Comparison of ENCODE assay signal across 1 cellular context in the genomic region with DNA sequence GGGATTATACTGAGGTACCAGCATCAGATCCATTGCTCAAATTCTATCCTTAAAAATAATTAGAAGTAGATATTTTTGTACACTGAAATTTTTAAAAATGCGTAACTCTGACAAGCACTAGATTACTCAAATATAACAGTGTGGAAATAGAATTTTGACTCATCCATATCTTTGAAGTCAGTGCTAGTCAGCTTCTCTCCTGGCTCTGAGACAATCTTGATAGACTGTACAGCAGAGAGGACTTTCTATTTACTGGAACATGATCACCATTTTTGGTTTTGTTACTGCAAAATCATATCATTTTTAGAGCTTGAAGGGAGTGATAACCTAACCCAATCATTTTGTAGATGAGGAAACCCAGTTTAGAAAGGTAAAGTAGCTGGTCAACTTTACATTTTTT.
TF ChIP-seq lines count a peak whose summit lies in the region.

No MANE protein-coding gene starts in this region.

TF ChIP-seq in SK-N-SH, 30 proteins besides CTCF, POLR2A, EP300 and RAD21 (continued from another document):
- TF ChIP-seq, protein P1, sequence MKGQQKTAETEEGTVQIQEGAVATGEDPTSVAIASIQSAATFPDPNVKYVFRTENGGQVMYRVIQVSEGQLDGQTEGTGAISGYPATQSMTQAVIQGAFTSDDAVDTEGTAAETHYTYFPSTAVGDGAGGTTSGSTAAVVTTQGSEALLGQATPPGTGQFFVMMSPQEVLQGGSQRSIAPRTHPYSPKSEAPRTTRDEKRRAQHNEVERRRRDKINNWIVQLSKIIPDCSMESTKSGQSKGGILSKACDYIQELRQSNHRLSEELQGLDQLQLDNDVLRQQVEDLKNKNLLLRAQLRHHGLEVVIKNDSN (IDR thresholded peaks at IDR 0.05; ENCODE audit: borderline replicate concordance, low read depth), result no peak
- TF ChIP-seq EZH2phosphoT487 (IDR thresholded peaks at IDR 0.05; ENCODE audit: borderline replicate concordance, low read depth), result no peak
- TF ChIP-seq FOXM1 (IDR thresholded peaks at IDR 0.05; ENCODE audit: low read depth), result no peak
- no peak for TF ChIP-seq RCOR1 (IDR thresholded peaks at IDR 0.05; ENCODE audit: low read length)
- TF ChIP-seq, protein P2, sequence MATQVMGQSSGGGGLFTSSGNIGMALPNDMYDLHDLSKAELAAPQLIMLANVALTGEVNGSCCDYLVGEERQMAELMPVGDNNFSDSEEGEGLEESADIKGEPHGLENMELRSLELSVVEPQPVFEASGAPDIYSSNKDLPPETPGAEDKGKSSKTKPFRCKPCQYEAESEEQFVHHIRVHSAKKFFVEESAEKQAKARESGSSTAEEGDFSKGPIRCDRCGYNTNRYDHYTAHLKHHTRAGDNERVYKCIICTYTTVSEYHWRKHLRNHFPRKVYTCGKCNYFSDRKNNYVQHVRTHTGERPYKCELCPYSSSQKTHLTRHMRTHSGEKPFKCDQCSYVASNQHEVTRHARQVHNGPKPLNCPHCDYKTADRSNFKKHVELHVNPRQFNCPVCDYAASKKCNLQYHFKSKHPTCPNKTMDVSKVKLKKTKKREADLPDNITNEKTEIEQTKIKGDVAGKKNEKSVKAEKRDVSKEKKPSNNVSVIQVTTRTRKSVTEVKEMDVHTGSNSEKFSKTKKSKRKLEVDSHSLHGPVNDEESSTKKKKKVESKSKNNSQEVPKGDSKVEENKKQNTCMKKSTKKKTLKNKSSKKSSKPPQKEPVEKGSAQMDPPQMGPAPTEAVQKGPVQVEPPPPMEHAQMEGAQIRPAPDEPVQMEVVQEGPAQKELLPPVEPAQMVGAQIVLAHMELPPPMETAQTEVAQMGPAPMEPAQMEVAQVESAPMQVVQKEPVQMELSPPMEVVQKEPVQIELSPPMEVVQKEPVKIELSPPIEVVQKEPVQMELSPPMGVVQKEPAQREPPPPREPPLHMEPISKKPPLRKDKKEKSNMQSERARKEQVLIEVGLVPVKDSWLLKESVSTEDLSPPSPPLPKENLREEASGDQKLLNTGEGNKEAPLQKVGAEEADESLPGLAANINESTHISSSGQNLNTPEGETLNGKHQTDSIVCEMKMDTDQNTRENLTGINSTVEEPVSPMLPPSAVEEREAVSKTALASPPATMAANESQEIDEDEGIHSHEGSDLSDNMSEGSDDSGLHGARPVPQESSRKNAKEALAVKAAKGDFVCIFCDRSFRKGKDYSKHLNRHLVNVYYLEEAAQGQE (IDR thresholded peaks at IDR 0.05; ENCODE audit: low read depth, low read length), result no peak
- TF ChIP-seq SMC3 (IDR thresholded peaks at IDR 0.05; ENCODE audit: low read depth, low read length), result no peak
